In genomic region chr18:69143084-69143483, GRCh38 we compare ENCODE assay signal across 25 cellular contexts.
"Had no signal": no experiment of that assay in that cellular context is flagged by ENCODE, and none has a peak within 500 bp of the region (broad histone marks: within the 10 kb centered on the region; RNA-seq: fewer than 3 reads in every experiment).

No MANE protein-coding gene starts in this region.

- FAIRE-seq: endothelial cell of umbilical vein, islet of Langerhans, keratinocyte had no signal

- ATAC-seq: effector memory CD8-positive, alpha-beta T cell; foreskin keratinocyte; gastrocnemius medialis; heart right ventricle; left colon; left lobe of liver; lower lobe of right lung; mucosa of descending colon; naive thymus-derived CD8-positive, alpha-beta T cell had no signal

- H3K4me1 Mint-ChIP-seq: mesothelial cell of epicardium; naive B cell; naive thymus-derived CD8-positive, alpha-beta T cell had no signal

- H3K9me3 ChIP-seq: colonic mucosa, esophagus muscularis mucosa, gastrocnemius medialis, heart right ventricle, left ventricle myocardium inferior, lower lobe of right lung, mucosa of descending colon had no signal

- H3K36me3 Mint-ChIP-seq: mesothelial cell of epicardium; naive B cell; naive thymus-derived CD8-positive, alpha-beta T cell had no signal

- H3K27me3 Mint-ChIP-seq: dendritic cell treated with granulocyte-macrophage colony-stimulating factor and Interleukin-4, amounts not matched to agents 40 ng/mL and 50 ng/mL, for 4 days; effector memory CD8-positive, alpha-beta T cell; naive B cell; naive thymus-derived CD8-positive, alpha-beta T cell had no signal

- H3K27ac Mint-ChIP-seq: dendritic cell treated with granulocyte-macrophage colony-stimulating factor and Interleukin-4, amounts not matched to agents 40 ng/mL and 50 ng/mL, for 4 days; effector memory CD8-positive, alpha-beta T cell; endodermal cell; mesothelial cell of epicardium; naive B cell; naive thymus-derived CD8-positive, alpha-beta T cell had no signal

- H3K4me3 Mint-ChIP-seq: dendritic cell treated with granulocyte-macrophage colony-stimulating factor and Interleukin-4, amounts not matched to agents 40 ng/mL and 50 ng/mL, for 4 days; effector memory CD8-positive, alpha-beta T cell; endodermal cell; mesothelial cell of epicardium; naive B cell; naive thymus-derived CD8-positive, alpha-beta T cell had no signal

- DNase-seq: colonic mucosa; cortex of kidney; effector CD8-positive, alpha-beta T cell; effector memory CD8-positive, alpha-beta T cell; endodermal cell; foreskin keratinocyte; gastrocnemius medialis; glutamatergic neuron; head of caudate nucleus; heart right ventricle; kidney glomerular epithelial cell; left colon; left ventricle myocardium inferior; lower lobe of right lung; mesenchymal stem cell; mucosa of descending colon; naive B cell; naive thymus-derived CD8-positive, alpha-beta T cell had no signal

- H3K9me3 Mint-ChIP-seq: endodermal cell, mesothelial cell of epicardium had no signal
